16 cellular contexts compared by ENCODE assay signal in genomic region chr2:28054916-28055315, GRCh38.
DNase-seq lines count a peak whose midpoint lies in the region; ATAC-seq, FAIRE-seq and TF ChIP-seq lines count a peak whose summit lies in the region.
"Had no signal": no experiment of that assay in that cellular context is flagged by ENCODE, and none has a peak within 500 bp of the region (broad histone marks: within the 10 kb centered on the region; RNA-seq: fewer than 3 reads in every experiment).

No MANE protein-coding gene starts in this region.

- H3K27me3 ChIP-seq in CD8-positive, alpha-beta memory T cell (ENCODE audit: insufficient read depth, low read length, poor library complexity, severe bottlenecking): no peaks in the 10 kb centered on the region
- no peaks in the 10 kb centered on the region for H3K27me3 ChIP-seq in effector memory CD4-positive, alpha-beta T cell (replicated peaks; ENCODE audit: control insufficient read depth, insufficient read depth, low read length, poor library complexity, severe bottlenecking)

- no peak overlapping the region for H3K4me3 Mint-ChIP-seq in activated CD8-positive, alpha-beta T cell treated with anti-CD3 and anti-CD28 coated beads, Interleukin-2, amount 10 ng/mL, durations not matched to agents 7 days and 5 days
- no peak overlapping the region for H3K4me3 Mint-ChIP-seq in CD8-positive, alpha-beta memory T cell
- H3K4me3 Mint-ChIP-seq: CD4-positive, CD25-positive, alpha-beta regulatory T cell had no signal

- H3K27ac Mint-ChIP-seq in activated CD8-positive, alpha-beta T cell treated with anti-CD3 and anti-CD28 coated beads, Interleukin-2, amount 10 ng/mL, durations not matched to agents 7 days and 5 days: peak overlapping the region; percentile 63
- H3K27ac Mint-ChIP-seq in CD8-positive, alpha-beta memory T cell: peak overlapping the region in 1 of 8 donors; percentile 57
- H3K27ac Mint-ChIP-seq: CD4-positive, CD25-positive, alpha-beta regulatory T cell had no signal

- CTCF ChIA-PET in activated CD8-positive, alpha-beta T cell treated with anti-CD3 and anti-CD28 coated beads, Interleukin-2, amount 10 ng/mL, durations not matched to agents 7 days and 5 days (lab: Charles Lee): no interaction called here
- CTCF ChIA-PET in CD8-positive, alpha-beta memory T cell (lab: Charles Lee): no interaction called here

- ATAC-seq in activated CD8-positive, alpha-beta T cell treated with anti-CD3 and anti-CD28 coated beads, Interleukin-2, amount 10 ng/mL, durations not matched to agents 7 days and 5 days: no peak
- ATAC-seq: HepG2 had no signal

- H3K36me3 Mint-ChIP-seq in activated CD8-positive, alpha-beta T cell treated with anti-CD3 and anti-CD28 coated beads, Interleukin-2, amount 10 ng/mL, durations not matched to agents 7 days and 5 days (ENCODE audit: low read depth): peaks cover 46% of the 10 kb centered on the region
- H3K36me3 Mint-ChIP-seq in CD8-positive, alpha-beta memory T cell: peaks cover 5 to 16% (median 11%) of the 10 kb centered on the region in 3 donors

- H3K36me3 ChIP-seq in CD8-positive, alpha-beta memory T cell (ENCODE audit: insufficient read depth, low read length): no peaks in the 10 kb centered on the region
- no peaks in the 10 kb centered on the region for H3K36me3 ChIP-seq in effector memory CD4-positive, alpha-beta T cell (ENCODE audit: control insufficient read depth, insufficient read depth, low read length)

- H3K4me1 ChIP-seq in CD8-positive, alpha-beta memory T cell (ENCODE audit: insufficient read depth, low read length): no peaks in the 10 kb centered on the region
- H3K4me1 ChIP-seq in effector memory CD4-positive, alpha-beta T cell (ENCODE audit: control insufficient read depth, insufficient read depth, low read length, poor library complexity, severe bottlenecking): no peaks in the 10 kb centered on the region

- no peak overlapping the region for H3K4me3 ChIP-seq in fibroblast of mammary gland (ENCODE audit: control insufficient read depth, low read depth, low read length)
- H3K4me3 ChIP-seq in CD8-positive, alpha-beta memory T cell (ENCODE audit: low read length): no peak overlapping the region
- no peak overlapping the region for H3K4me3 ChIP-seq in effector memory CD4-positive, alpha-beta T cell (ENCODE audit: insufficient read depth, low read depth, low read length, poor library complexity, severe bottlenecking)

- POLR2A ChIA-PET in activated CD8-positive, alpha-beta T cell treated with anti-CD3 and anti-CD28 coated beads, Interleukin-2, amount 10 ng/mL, durations not matched to agents 7 days and 5 days (lab: Charles Lee): interaction anchor here (0.6 kb wide), 2 partner anchors 18 to 347 kb away, joined by 3 read pairs; no protein-coding TSS in a partner anchor
- POLR2A ChIA-PET in CD8-positive, alpha-beta memory T cell (lab: Charles Lee): no interaction called here

- DNase-seq in EH (ENCODE audit: low read depth) (peak; percentile 43), H54 (ENCODE audit: insufficient read length, low spot score) (no peak), fibroblast of mammary gland (ENCODE audit: low read depth) (peak; percentile 36), NCI-H2029 (lab: John Stamatoyannopoulos, UW) (no peak)
- DNase-seq in activated CD8-positive, alpha-beta T cell treated with anti-CD3 and anti-CD28 coated beads, Interleukin-2, amount 10 ng/mL, durations not matched to agents 7 days and 5 days: no peak
- no peak for DNase-seq in CD8-positive, alpha-beta memory T cell
- DNase-seq in effector memory CD4-positive, alpha-beta T cell: no peak
- DNase-seq: GOT3, Karpas-422, NCI-H1105 treated with DMSO at 0.1 percent for 48 hours, NCI-H187 treated with DMSO at 0.1 percent for 48 hours, NCI-H2171 treated with DMSO at 0.1 percent for 48 hours, NCI-H510A, SHP77 treated with DMSO at 0.1 percent for 48 hours had no signal

- no peaks in the 10 kb centered on the region for H3K27me3 Mint-ChIP-seq in activated CD8-positive, alpha-beta T cell treated with anti-CD3 and anti-CD28 coated beads, Interleukin-2, amount 10 ng/mL, durations not matched to agents 7 days and 5 days (ENCODE audit: low read depth)
- H3K27me3 Mint-ChIP-seq in CD8-positive, alpha-beta memory T cell: no peaks in the 10 kb centered on the region
- H3K27me3 Mint-ChIP-seq: CD4-positive, CD25-positive, alpha-beta regulatory T cell had no signal

- no peak for TF ChIP-seq POLR2A in H54 (IDR thresholded peaks at IDR 0.05; ENCODE audit: low read depth, low read length)

- H3K9me3 Mint-ChIP-seq in activated CD8-positive, alpha-beta T cell treated with anti-CD3 and anti-CD28 coated beads, Interleukin-2, amount 10 ng/mL, durations not matched to agents 7 days and 5 days (ENCODE audit: insufficient read depth): peaks cover 17% of the 10 kb centered on the region
- no peaks in the 10 kb centered on the region for H3K9me3 Mint-ChIP-seq in CD8-positive, alpha-beta memory T cell

- no peak overlapping the region for H3K27ac ChIP-seq in CD8-positive, alpha-beta memory T cell (ENCODE audit: low read depth, low read length)
- H3K27ac ChIP-seq in effector memory CD4-positive, alpha-beta T cell (ENCODE audit: insufficient read depth, low read length, poor library complexity, severe bottlenecking): no peak overlapping the region

- H3K9me3 ChIP-seq in CD8-positive, alpha-beta memory T cell (ENCODE audit: low read length): no peaks in the 10 kb centered on the region
- H3K9me3 ChIP-seq in effector memory CD4-positive, alpha-beta T cell (ENCODE audit: control insufficient read depth, low read length): no peaks in the 10 kb centered on the region

- FAIRE-seq in H54 (lab: Jason Lieb, UNC): peak; percentile 80
- FAIRE-seq: HepG2 had no signal

- H3K4me1 Mint-ChIP-seq in activated CD8-positive, alpha-beta T cell treated with anti-CD3 and anti-CD28 coated beads, Interleukin-2, amount 10 ng/mL, durations not matched to agents 7 days and 5 days (ENCODE audit: low read depth): peaks cover 35% of the 10 kb centered on the region
- H3K4me1 Mint-ChIP-seq in CD8-positive, alpha-beta memory T cell: no peaks in the 10 kb centered on the region

- TF ChIP-seq CTCF in fibroblast of mammary gland (conservative IDR thresholded peaks at IDR 0.05; ENCODE audit: control insufficient read depth, insufficient read depth, low read depth, low read length): no peak

Comparison
In these comparisons a context has a peak if more than half of its experiments do, and no peak if none do; other contexts are left out.
1. DNase-seq: peak in EH (single experiment) and fibroblast of mammary gland (single experiment); none in H54 (single experiment), activated CD8-positive, alpha-beta T cell treated with anti-CD3 and anti-CD28 coated beads, Interleukin-2, amount 10 ng/mL, durations not matched to agents 7 days and 5 days (single experiment), CD8-positive, alpha-beta memory T cell (0 of 5), effector memory CD4-positive, alpha-beta T cell (0 of 3) and NCI-H2029 (single experiment).